Comparison of ENCODE assay signal across 9 cellular contexts in genomic region chr10:72316748-72317435, GRCh38. TPM values are rescaled to one million over a fixed set of nuclear protein-coding genes. Genes with fewer than 3 reads are reported as not detected.
A peak's percentile ranks its signal among the peaks of the same experiment; 100 is the strongest.
DNase-seq lines count a peak whose midpoint lies in the region; ATAC-seq, FAIRE-seq and TF ChIP-seq lines count a peak whose summit lies in the region.
"Had no signal": no experiment of that assay in that cellular context is flagged by ENCODE, and none has a peak within 500 bp of the region (broad histone marks: within the 10 kb centered on the region; RNA-seq: fewer than 3 reads in every experiment).

No MANE protein-coding gene starts in this region.

- no peaks in the 10 kb centered on the region for H3K27me3 ChIP-seq in pancreas
- H3K27me3 ChIP-seq: cardiac muscle cell had no signal

- no peak overlapping the region for H3K4me3 ChIP-seq in pancreas
- H3K4me3 ChIP-seq: cardiac muscle cell had no signal

- no peaks in the 10 kb centered on the region for H3K9me3 Mint-ChIP-seq in central memory CD8-positive, alpha-beta T cell

- H3K4me3 Mint-ChIP-seq in central memory CD8-positive, alpha-beta T cell: peak overlapping the region; percentile 47

- H3K27me3 Mint-ChIP-seq in central memory CD8-positive, alpha-beta T cell: no peaks in the 10 kb centered on the region

- WGBS in pancreas, 2 donors: 55% methylated on average over 12 of the region's 12 CpGs

- H3K9me3 ChIP-seq in pancreas: no peaks in the 10 kb centered on the region

- TF ChIP-seq POLR2A in GM12891 (IDR thresholded peaks at IDR 0.05; ENCODE audit: low read depth, low read length): no peak

- peaks cover 6% of the 10 kb centered on the region for H3K36me3 Mint-ChIP-seq in central memory CD8-positive, alpha-beta T cell (ENCODE audit: insufficient read depth)

- H3K27ac Mint-ChIP-seq in central memory CD8-positive, alpha-beta T cell (ENCODE audit: low read depth): peak overlapping the region; percentile 72

- H3K36me3 ChIP-seq in pancreas: no peaks in the 10 kb centered on the region
- H3K36me3 ChIP-seq: cardiac muscle cell had no signal

- H3K4me1 ChIP-seq in pancreas: peaks cover 46 to 57% (median 52%) of the 10 kb centered on the region in 3 donors

- peaks cover 43% of the 10 kb centered on the region for H3K4me1 Mint-ChIP-seq in central memory CD8-positive, alpha-beta T cell

- no peak for TF ChIP-seq CTCF in pancreas (IDR thresholded peaks at IDR 0.05)

- DNase-seq in GM12891 (ENCODE audit: insufficient read length, low spot score) (no peak), RPMI7951 (ENCODE audit: low read depth) (peak; percentile 51), pancreas (peak in 5 of 6 donors; percentile 65 to 89 (median 79)), midbrain (lab: John Stamatoyannopoulos, UW) (no peak), SIG-M5 (lab: John Stamatoyannopoulos, UW) (no peak)
- DNase-seq in central memory CD8-positive, alpha-beta T cell (ENCODE audit: low spot score in 2 of 2): no peak

- H3K27ac ChIP-seq in pancreas: peak overlapping the region; percentile 57 to 83 (median 72)
- H3K27ac ChIP-seq: cardiac muscle cell had no signal

- no peak for ATAC-seq in central memory CD8-positive, alpha-beta T cell (replicated peaks; ENCODE audit: extremely low read depth, poor library complexity, severe bottlenecking)
- ATAC-seq in pancreas: peak in 1 of 4 donors; percentile 4
- no peak for ATAC-seq in HG03139 (IDR thresholded peaks at IDR 0.05; ENCODE audit: unreplicated experiment)
- no peak for ATAC-seq in GM19023 (IDR thresholded peaks at IDR 0.05; ENCODE audit: unreplicated experiment)

- FAIRE-seq in GM12891 (lab: Jason Lieb, UNC): peak; percentile 84
- no peak for FAIRE-seq in pancreas (lab: Jason Lieb, UNC)

- intact Hi-C loops in pancreas (cut with DNase I): no loop called here

TF ChIP-seq in GM12891, 5 proteins besides CTCF, POLR2A, EP300 and RAD21:
- TF ChIP-seq SPI1 (IDR thresholded peaks at IDR 0.05; ENCODE audit: low read depth, low read length) (no peak), POLR2AphosphoS5 (IDR thresholded peaks at IDR 0.05; ENCODE audit: low read depth, low read length) (no peak), POU2F2 (IDR thresholded peaks at IDR 0.05; ENCODE audit: low read depth, low read length) (no peak), TAF1 (IDR thresholded peaks at IDR 0.05; ENCODE audit: low read depth, low read length) (no peak), PAX5 (IDR thresholded peaks at IDR 0.05; ENCODE audit: insufficient read depth, low read length, severe bottlenecking) (no peak)

RNA-seq across cellular contexts. Expression of gene DNAJB12, which starts 37.8 kb away (rescaled TPM):
- polyA plus RNA-seq in GM12891 (2012; ENCODE audit: low read depth, missing spikeins): 13.7 TPM
- total RNA-seq in RPMI7951 (2014; rRNA removed; shearing (Covaris generic)): 20.8 and 24.9 TPM in 2 replicates
- 10 to 100 TPM; 14.6 to 19.7 (median 17.7) TPM for total RNA-seq in pancreas
- 10 to 100 TPM; 19.3 to 22.0 TPM for polyA plus RNA-seq in pancreas

RNA-seq across cellular contexts. Expression of gene DDIT4, which starts 43.2 kb away (rescaled TPM):
- 93.2 TPM for polyA plus RNA-seq in GM12891 (2012; ENCODE audit: low read depth, missing spikeins)
- 138 and 156 TPM in 2 replicates for total RNA-seq in RPMI7951 (2014; rRNA removed; shearing (Covaris generic))
- 1,000 to 10,000 TPM in 1 of 6 donors, 100 to 1,000 TPM in 3, 10 to 100 TPM in 2; 61.6 to 1,144 (median 191) TPM for total RNA-seq in pancreas
- polyA plus RNA-seq in pancreas: 100 to 1,000 TPM; 228 to 795 TPM

Comparison
In these comparisons a context has a peak if more than half of its experiments do, and no peak if none do; other contexts are left out.
1. DNase-seq: peak in RPMI7951 (single experiment) and pancreas (5 of 6); none in GM12891 (single experiment), central memory CD8-positive, alpha-beta T cell (0 of 2), midbrain (single experiment) and SIG-M5 (single experiment).